12 cellular contexts compared by ENCODE assay signal in genomic region chr1:38105267-38105666, GRCh38. TPM values are rescaled to one million over a fixed set of nuclear protein-coding genes. Genes with fewer than 3 reads are reported as not detected.
"Had no signal": no experiment of that assay in that cellular context is flagged by ENCODE, and none has a peak within 500 bp of the region (broad histone marks: within the 10 kb centered on the region; RNA-seq: fewer than 3 reads in every experiment).

No MANE protein-coding gene starts in this region.

- H2AFZ ChIP-seq: GM23248, GM23338 had no signal

- H3K4me1 ChIP-seq: HAP-1 had no signal

- H3K9me3 Mint-ChIP-seq: HFFc6 had no signal

- H3K27ac Mint-ChIP-seq: GM23338, H9, HFFc6 had no signal

- FAIRE-seq: H1, H54 had no signal

- DNase-seq: GM23248, GOT3, H7, H9, HCEC 1CT, HFFc6 had no signal

- H3K9me3 ChIP-seq: HAP-1 had no signal

- H3K4me2 ChIP-seq: GM23338 had no signal

- H3K4me3 Mint-ChIP-seq: GM23338, H9, HFFc6 had no signal

- H3K9ac ChIP-seq: GM23248 had no signal

- H3K27ac ChIP-seq: GM23248 had no signal

- H3K4me3 ChIP-seq: GM23248, GM23338, HAP-1 had no signal

- ATAC-seq: GM23338, HCT116 had no signal

- H3K36me3 ChIP-seq: HAP-1 had no signal

RNA-seq across cellular contexts. Expression of gene POU3F1, which starts 58.7 kb away (rescaled TPM):
- total RNA-seq: GM23248, H4 had no signal
- polyA plus RNA-seq: GM23248 had no signal
